ENCODE assay signal across 21 cellular contexts in the genomic region with DNA sequence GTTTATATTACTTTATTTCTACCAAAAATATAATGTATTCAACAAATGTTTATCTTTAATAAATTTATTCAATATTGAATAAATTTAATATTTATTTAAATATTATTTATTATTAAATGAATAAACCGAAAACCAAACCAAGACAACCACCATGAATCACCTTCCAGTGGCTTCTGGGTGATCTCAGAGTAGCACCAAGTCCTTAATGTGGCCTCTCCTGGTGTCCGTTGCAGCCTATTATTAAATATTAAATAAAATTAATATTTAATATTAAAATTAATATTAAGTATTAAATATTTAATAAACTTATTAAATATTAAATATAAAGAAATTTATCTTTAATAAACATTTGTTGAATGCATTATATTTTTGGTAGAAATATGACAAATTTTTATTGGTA.
DNase-seq lines count a peak whose midpoint lies in the region; ATAC-seq, FAIRE-seq and TF ChIP-seq lines count a peak whose summit lies in the region.
"Had no signal": no experiment of that assay in that cellular context is flagged by ENCODE, and none has a peak within 500 bp of the region (broad histone marks: within the 10 kb centered on the region; RNA-seq: fewer than 3 reads in every experiment).

No MANE protein-coding gene starts in this region.

- H3K27ac Mint-ChIP-seq in WTC11 = no peak overlapping the region
- H3K27ac Mint-ChIP-seq: CD4-positive, alpha-beta memory T cell; CD4-positive, CD25-positive, alpha-beta regulatory T cell; CD8-positive, alpha-beta memory T cell had no signal

- FAIRE-seq in A204.1 (lab: Jason Lieb, UNC) (peak; percentile 91), frontal cortex (lab: Jason Lieb, UNC) (peak; percentile 64)
- FAIRE-seq: GM12891, GM19239 had no signal

- DNase-seq in WTC11 (ENCODE audit: low spot score) (no peak), frontal cortex (ENCODE audit: low spot score in 2 of 2) (no peak), NCI-H82 (lab: John Stamatoyannopoulos, UW) (no peak)
- DNase-seq: BE2C; C1 segment of cervical spinal cord; CD4-positive, alpha-beta memory T cell; CD4-positive, CD25-positive, alpha-beta regulatory T cell; CD8-positive, alpha-beta memory T cell; COR-L47; DMS 273 treated with DMSO at 0.1 percent for 48 hours; DMS153; DMS53; DMS79; DND-41; EL; GF-D8 had no signal

- POLR2A ChIA-PET in WTC11 (lab: Charles Lee) = no interaction called here

- ATAC-seq in WTC11 (no peak), HG03442 (IDR thresholded peaks at IDR 0.05; ENCODE audit: unreplicated experiment) (no peak)

- CTCF ChIA-PET in WTC11 (lab: Charles Lee) = no interaction called here

- no peak for TF ChIP-seq CTCF in WTC11 (IDR thresholded peaks at IDR 0.05)

- H3K27me3 Mint-ChIP-seq in WTC11 (ENCODE audit: low read depth) = no peaks in the 10 kb centered on the region; the same call in 1 of the 2 replicates
- H3K27me3 Mint-ChIP-seq: CD4-positive, CD25-positive, alpha-beta regulatory T cell had no signal

- H3K4me3 Mint-ChIP-seq in WTC11 = no peak overlapping the region
- H3K4me3 Mint-ChIP-seq: CD14-positive monocyte; CD4-positive, alpha-beta memory T cell; CD4-positive, CD25-positive, alpha-beta regulatory T cell; CD8-positive, alpha-beta memory T cell had no signal

- peaks cover 5% of the 10 kb centered on the region for H3K4me1 Mint-ChIP-seq in WTC11
- H3K4me1 Mint-ChIP-seq: CD14-positive monocyte; CD4-positive, alpha-beta memory T cell; CD4-positive, CD25-positive, alpha-beta regulatory T cell; CD8-positive, alpha-beta memory T cell had no signal

- H3K36me3 Mint-ChIP-seq in WTC11 = no peaks in the 10 kb centered on the region
- H3K36me3 Mint-ChIP-seq: CD14-positive monocyte; CD4-positive, alpha-beta memory T cell; CD4-positive, CD25-positive, alpha-beta regulatory T cell; CD8-positive, alpha-beta memory T cell had no signal

- H3K9me3 Mint-ChIP-seq in WTC11 = peaks cover 22% of the 10 kb centered on the region
- H3K9me3 Mint-ChIP-seq: CD4-positive, alpha-beta memory T cell had no signal

TF ChIP-seq in WTC11, 78 proteins besides CTCF, POLR2A, EP300 and RAD21:
- TF ChIP-seq, protein P1, sequence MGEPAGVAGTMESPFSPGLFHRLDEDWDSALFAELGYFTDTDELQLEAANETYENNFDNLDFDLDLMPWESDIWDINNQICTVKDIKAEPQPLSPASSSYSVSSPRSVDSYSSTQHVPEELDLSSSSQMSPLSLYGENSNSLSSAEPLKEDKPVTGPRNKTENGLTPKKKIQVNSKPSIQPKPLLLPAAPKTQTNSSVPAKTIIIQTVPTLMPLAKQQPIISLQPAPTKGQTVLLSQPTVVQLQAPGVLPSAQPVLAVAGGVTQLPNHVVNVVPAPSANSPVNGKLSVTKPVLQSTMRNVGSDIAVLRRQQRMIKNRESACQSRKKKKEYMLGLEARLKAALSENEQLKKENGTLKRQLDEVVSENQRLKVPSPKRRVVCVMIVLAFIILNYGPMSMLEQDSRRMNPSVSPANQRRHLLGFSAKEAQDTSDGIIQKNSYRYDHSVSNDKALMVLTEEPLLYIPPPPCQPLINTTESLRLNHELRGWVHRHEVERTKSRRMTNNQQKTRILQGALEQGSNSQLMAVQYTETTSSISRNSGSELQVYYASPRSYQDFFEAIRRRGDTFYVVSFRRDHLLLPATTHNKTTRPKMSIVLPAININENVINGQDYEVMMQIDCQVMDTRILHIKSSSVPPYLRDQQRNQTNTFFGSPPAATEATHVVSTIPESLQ (CRISPR knock-in tag; IDR thresholded peaks at IDR 0.05) = no peak
- peak; percentile 99 for TF ChIP-seq HMGA2 (CRISPR knock-in tag; IDR thresholded peaks at IDR 0.05)
TF ChIP-seq in WTC11: peak in this region for 1.
